Comparison of ENCODE assay signal across 9 cellular contexts in the genomic region with DNA sequence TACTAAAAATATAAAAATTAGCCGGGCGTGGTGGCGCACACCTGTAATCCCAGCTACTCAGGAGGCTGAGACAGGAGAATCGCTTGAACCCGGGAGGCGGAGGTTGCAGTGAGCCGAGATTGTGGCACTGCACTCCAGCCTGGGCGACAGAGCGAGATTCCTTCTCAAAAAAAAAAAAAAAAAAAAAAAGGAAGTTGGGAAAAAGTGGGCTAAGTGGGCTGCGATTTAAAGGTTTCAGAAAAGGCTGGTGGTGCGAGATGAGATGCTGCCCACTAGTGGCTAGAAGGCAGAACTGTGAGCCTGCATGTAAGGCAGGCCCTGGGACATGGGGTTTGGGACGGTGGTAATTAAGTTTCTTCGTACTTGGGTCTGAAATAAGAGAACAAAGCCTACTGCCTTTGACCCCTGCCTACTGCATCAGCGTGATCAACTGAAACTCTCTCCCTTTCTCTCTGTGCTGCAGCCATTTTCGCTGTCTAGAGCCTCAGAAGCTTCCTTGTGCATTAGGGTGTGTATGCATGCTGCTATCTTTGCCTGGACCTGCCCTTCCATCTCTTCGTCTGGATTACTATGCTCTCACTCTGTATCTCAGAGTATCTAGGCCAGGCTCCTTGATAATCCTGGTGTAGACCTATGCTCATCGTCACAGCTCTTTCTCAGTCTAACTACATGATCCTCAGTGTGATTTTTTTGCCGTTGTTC. TPM values are rescaled to one million over a fixed set of nuclear protein-coding genes. Genes with fewer than 3 reads are reported as not detected.
A peak's percentile ranks its signal among the peaks of the same experiment; 100 is the strongest.
DNase-seq lines count a peak whose midpoint lies in the region; ATAC-seq, FAIRE-seq and TF ChIP-seq lines count a peak whose summit lies in the region.
"Had no signal": no experiment of that assay in that cellular context is flagged by ENCODE, and none has a peak within 500 bp of the region (broad histone marks: within the 10 kb centered on the region; RNA-seq: fewer than 3 reads in every experiment).

No MANE protein-coding gene starts in this region.

- DNase-seq in Karpas-422 (peak; percentile 87), SJCRH30 (peak; percentile 73 to 88), pancreas (peak in 3 of 6 donors; percentile 47 to 61 (median 51))
- DNase-seq in activated naive CD4-positive, alpha-beta T cell (lab: John Stamatoyannopoulos, UW) = peak in 3 of 4 experiments; percentile 16 to 34 (median 26)

- FAIRE-seq in pancreas (lab: Jason Lieb, UNC) = no peak
- FAIRE-seq: colon had no signal

- H3K27me3 ChIP-seq in DOHH2 (ENCODE audit: control insufficient read depth, low read length) (peaks cover 26% of the 10 kb centered on the region), Karpas-422 (ENCODE audit: low read length) (no peaks in the 10 kb centered on the region), SJCRH30 (peaks cover 5% of the 10 kb centered on the region; the same call in 1 of the 2 replicates), gastroesophageal sphincter (no peaks in the 10 kb centered on the region), pancreas (no peaks in the 10 kb centered on the region)

- H3K4me1 ChIP-seq in DOHH2 (ENCODE audit: control insufficient read depth, low read length) (peaks cover 34% of the 10 kb centered on the region), Karpas-422 (ENCODE audit: low read length) (peaks cover 11% of the 10 kb centered on the region), SJCRH30 (no peaks in the 10 kb centered on the region), gastroesophageal sphincter (peaks cover 0 to 32% (median 7%) of the 10 kb centered on the region in 3 donors), pancreas (peaks cover 0 to 4% (median 0%) of the 10 kb centered on the region in 3 donors)

- H3K36me3 ChIP-seq in DOHH2 (ENCODE audit: control insufficient read depth, low read length) (no peaks in the 10 kb centered on the region), Karpas-422 (ENCODE audit: insufficient read depth, low read length) (no peaks in the 10 kb centered on the region), SJCRH30 (no peaks in the 10 kb centered on the region), gastroesophageal sphincter (no peaks in the 10 kb centered on the region), pancreas (no peaks in the 10 kb centered on the region)

- TF ChIP-seq CTCF in DOHH2 (IDR thresholded peaks at IDR 0.05; ENCODE audit: low read depth, low read length, poor library complexity, severe bottlenecking) (peak; percentile 82), gastroesophageal sphincter (IDR thresholded peaks at IDR 0.05) (peak; percentile 83 to 93 (median 88)), pancreas (IDR thresholded peaks at IDR 0.05) (peak; percentile 78 to 90 (median 88))

- ATAC-seq in gastroesophageal sphincter (peak; percentile 44), pancreas (peak; percentile 63 to 79 (median 74)), GM18520 (IDR thresholded peaks at IDR 0.05; ENCODE audit: unreplicated experiment) (no peak), HG03442 (IDR thresholded peaks at IDR 0.05; ENCODE audit: unreplicated experiment) (no peak)

- H2AFZ ChIP-seq in Karpas-422 (ENCODE audit: low read length) = no peak overlapping the region

- H3K4me3 ChIP-seq in DOHH2 (ENCODE audit: low read length) (no peak overlapping the region), Karpas-422 (ENCODE audit: low read length) (no peak overlapping the region), SJCRH30 (no peak overlapping the region), gastroesophageal sphincter (no peak overlapping the region), pancreas (no peak overlapping the region)

- TF ChIP-seq EP300 in gastroesophageal sphincter (IDR thresholded peaks at IDR 0.05) = no peak

- 39 to 43% methylated on average over 14 to 17 of the region's 18 CpGs for WGBS in gastroesophageal sphincter (ENCODE audit: low coverage in 1 of 2), 2 donors
- WGBS in pancreas, 2 donors = 48 to 53% methylated on average over 18 of the region's 18 CpGs

- no peak overlapping the region for H3K27ac ChIP-seq in DOHH2 (ENCODE audit: low read depth, low read length)
- no peak overlapping the region for H3K27ac ChIP-seq in Karpas-422 (ENCODE audit: low read length)
- H3K27ac ChIP-seq in SJCRH30 = no peak overlapping the region
- no peak overlapping the region for H3K27ac ChIP-seq in gastroesophageal sphincter
- no peak overlapping the region for H3K27ac ChIP-seq in pancreas

- intact Hi-C loops in pancreas (cut with DNase I) = loop anchor here (5.0 to 10.0 kb wide), 2 partner anchors 64 to 66 kb away; no protein-coding TSS in a partner anchor

- H3K9me2 ChIP-seq in DOHH2 (replicated peaks; ENCODE audit: control insufficient read depth, low read length) (no peaks in the 10 kb centered on the region), Karpas-422 (replicated peaks; ENCODE audit: insufficient read depth, low read length) (no peaks in the 10 kb centered on the region)

- peaks cover 4% of the 10 kb centered on the region; the same call in 1 of the 2 replicates for H3F3A ChIP-seq in DOHH2 (ENCODE audit: control insufficient read depth, insufficient read depth)

- H3K79me2 ChIP-seq in DOHH2 (ENCODE audit: control insufficient read depth, low read length) (no peaks in the 10 kb centered on the region), Karpas-422 (ENCODE audit: low read length) (no peaks in the 10 kb centered on the region)

- no peak overlapping the region for H3K9ac ChIP-seq in Karpas-422 (ENCODE audit: low read length)

- no peaks in the 10 kb centered on the region for H4K20me1 ChIP-seq in DOHH2 (ENCODE audit: control insufficient read depth, insufficient read depth, low read depth, low read length)
- H4K20me1 ChIP-seq in Karpas-422 (ENCODE audit: insufficient read depth, low read depth, low read length) = no peaks in the 10 kb centered on the region

- no peak for TF ChIP-seq POLR2A in gastroesophageal sphincter (IDR thresholded peaks at IDR 0.05)

- H3K4me2 ChIP-seq in DOHH2 (ENCODE audit: low read length) (0 out of 2 replicates have a peak overlapping the region, but pooled peaks have one; percentile 2), Karpas-422 (ENCODE audit: low read depth, low read length, poor library complexity, severe bottlenecking) (no peak overlapping the region)

- H3K9me3 ChIP-seq in DOHH2 (ENCODE audit: control insufficient read depth, insufficient read depth, low read length) = no peaks in the 10 kb centered on the region
- H3K9me3 ChIP-seq in Karpas-422 (ENCODE audit: low read length) = no peaks in the 10 kb centered on the region
- H3K9me3 ChIP-seq in SJCRH30 (replicated peaks) = no peaks in the 10 kb centered on the region
- no peaks in the 10 kb centered on the region for H3K9me3 ChIP-seq in gastroesophageal sphincter
- H3K9me3 ChIP-seq in pancreas = no peaks in the 10 kb centered on the region

RNA-seq across cellular contexts. Expression of a gene that starts 12.4 kb away (rescaled TPM):
- total RNA-seq in Karpas-422 (2014; rRNA removed; shearing (Covaris generic); ENCODE audit: low replicate concordance) = 2.2 and 3.6 TPM in 2 replicates
- 7.5 and 7.6 TPM in 2 replicates for total RNA-seq in SJCRH30 (2014; rRNA removed; shearing (Covaris generic))
- total RNA-seq in gastroesophageal sphincter (10 to 100 TPM; 19.3 to 53.6 (median 37.9) TPM), pancreas (10 to 100 TPM in 4 of 6 donors, 1 to 10 TPM in 2; 4.3 to 14.6 (median 11.1) TPM)
- polyA plus RNA-seq in pancreas = 1 to 10 TPM; 3.8 to 6.5 TPM

RNA-seq across cellular contexts. Expression of a gene that starts 33.2 kb away (rescaled TPM):
- 245 and 258 TPM in 2 replicates for total RNA-seq in Karpas-422 (2014; rRNA removed; shearing (Covaris generic); ENCODE audit: low replicate concordance)
- total RNA-seq in SJCRH30 (2014; rRNA removed; shearing (Covaris generic)) = 59.8 and 63.1 TPM in 2 replicates
- total RNA-seq in gastroesophageal sphincter (100 to 1,000 TPM in 3 of 4 donors, 10 to 100 TPM in 1; 74.5 to 169 (median 116) TPM), pancreas (100 to 1,000 TPM in 5 of 6 donors, 10 to 100 TPM in 1; 83.1 to 452 (median 192) TPM)
- polyA plus RNA-seq in pancreas = 100 to 1,000 TPM; 143 to 197 TPM

Comparison
In these comparisons a context has a peak if more than half of its experiments do, and no peak if none do; other contexts are left out.
1. ATAC-seq: peak in gastroesophageal sphincter (single experiment) and pancreas (4 of 4); none in GM18520 (single experiment) and HG03442 (single experiment).
2. Peak in every context shown above with its lines, with median percentiles within 50 percentile points of each other: CTCF ChIP-seq.